ENCODE assay signal across 27 cellular contexts in genomic region chr20:50403565-50404418, GRCh38.
DNase-seq lines count a peak whose midpoint lies in the region; ATAC-seq and TF ChIP-seq lines count a peak whose summit lies in the region.
"Had no signal": no experiment of that assay in that cellular context is flagged by ENCODE, and none has a peak within 500 bp of the region (broad histone marks: within the 10 kb centered on the region; RNA-seq: fewer than 3 reads in every experiment).

No MANE protein-coding gene starts in this region.

- H3K27ac ChIP-seq in right cardiac atrium (ENCODE audit: low read length): peak overlapping the region; percentile 42
- H3K27ac ChIP-seq in heart right ventricle: peak overlapping the region in 3 of 10 donors; percentile 14 to 20 (median 20)
- peak overlapping the region; percentile 29 to 88 (median 38) for H3K27ac ChIP-seq in gastroesophageal sphincter
- H3K27ac ChIP-seq in sigmoid colon: peak overlapping the region; percentile 48 to 80 (median 52)
- H3K27ac ChIP-seq: HL-60, Peyer's patch, SK-N-MC had no signal

- H3K4me1 ChIP-seq in right cardiac atrium (ENCODE audit: control insufficient read depth, insufficient read depth, low read length) (peaks cover 26% of the 10 kb centered on the region), heart right ventricle (peaks cover 8 to 45% (median 33%) of the 10 kb centered on the region in 9 donors), gastroesophageal sphincter (peaks cover 4 to 62% (median 22%) of the 10 kb centered on the region in 3 donors), sigmoid colon (peaks cover 0 to 37% (median 34%) of the 10 kb centered on the region in 4 donors)

- H3K9me3 ChIP-seq in right cardiac atrium (ENCODE audit: control insufficient read depth, low read length) (no peaks in the 10 kb centered on the region), heart right ventricle (no peaks in the 10 kb centered on the region), gastroesophageal sphincter (no peaks in the 10 kb centered on the region), sigmoid colon (no peaks in the 10 kb centered on the region), T-helper 17 cell (ENCODE audit: control insufficient read depth, low read length, poor library complexity, severe bottlenecking) (no peaks in the 10 kb centered on the region)
- H3K9me3 ChIP-seq: Peyer's patch, spleen had no signal

- H3K27ac Mint-ChIP-seq in stimulated activated naive CD8-positive, alpha-beta T cell treated with anti-CD3 and anti-CD28 coated beads, Interleukin-15, amount 100 ng/mL, for 72 hours: no peak overlapping the region
- H3K27ac Mint-ChIP-seq in T-helper 17 cell: no peak overlapping the region
- H3K27ac Mint-ChIP-seq: activated B cell treated with CpG ODN at 0.5 μM for 24 hours; activated CD8-positive, alpha-beta T cell treated with anti-CD3 and anti-CD28 coated beads for 36 hours; activated naive CD4-positive, alpha-beta T cell treated with anti-CD3 and anti-CD28 coated beads for 36 hours; CD14-positive monocyte; mesothelial cell of epicardium; nephron; T-helper 2 cell treated with Interferon-gamma antibody and Interleukin-4, amounts not matched to agents 5 μg/mL and 100 μg/mL, for 36 hours had no signal

- TF ChIP-seq CTCF in heart right ventricle (IDR thresholded peaks at IDR 0.05): no peak
- peak in 1 of 4 experiments; percentile 14 for TF ChIP-seq CTCF in gastroesophageal sphincter (IDR thresholded peaks at IDR 0.05)
- no peak for TF ChIP-seq CTCF in sigmoid colon (IDR thresholded peaks at IDR 0.05)

- no peak for TF ChIP-seq EP300 in gastroesophageal sphincter (IDR thresholded peaks at IDR 0.05)
- no peak for TF ChIP-seq EP300 in sigmoid colon (IDR thresholded peaks at IDR 0.05)

- H3K4me3 Mint-ChIP-seq in stimulated activated naive CD8-positive, alpha-beta T cell treated with anti-CD3 and anti-CD28 coated beads, Interleukin-15, amount 100 ng/mL, for 72 hours: no peak overlapping the region
- no peak overlapping the region for H3K4me3 Mint-ChIP-seq in T-helper 17 cell
- H3K4me3 Mint-ChIP-seq: activated B cell treated with CpG ODN at 0.5 μM for 24 hours; activated CD8-positive, alpha-beta T cell treated with anti-CD3 and anti-CD28 coated beads for 36 hours; activated naive CD4-positive, alpha-beta T cell treated with anti-CD3 and anti-CD28 coated beads for 36 hours; central memory CD8-positive, alpha-beta T cell; IgD-negative memory B cell; mesothelial cell of epicardium; nephron; T-helper 2 cell treated with Interferon-gamma antibody and Interleukin-4, amounts not matched to agents 5 μg/mL and 100 μg/mL, for 36 hours had no signal

- DNase-seq in right cardiac atrium: peak in 1 of 3 donors; percentile 64
- DNase-seq in heart right ventricle: no peak
- DNase-seq in sigmoid colon: no peak
- DNase-seq in stimulated activated naive CD8-positive, alpha-beta T cell treated with anti-CD3 and anti-CD28 coated beads, Interleukin-15, amount 100 ng/mL, for 72 hours: no peak
- DNase-seq in T-helper 17 cell: no peak
- DNase-seq in putamen (ENCODE audit: low spot score): no peak
- DNase-seq in islet precursor cell: no peak
- DNase-seq: activated B cell treated with CpG ODN at 0.5 μM for 24 hours; activated CD8-positive, alpha-beta T cell treated with anti-CD3 and anti-CD28 coated beads for 36 hours; activated naive CD4-positive, alpha-beta T cell treated with anti-CD3 and anti-CD28 coated beads for 36 hours; DMS53; MV-4-11; NCI-H187; NCI-H345; Peyer's patch; posterior cingulate gyrus; spleen; stimulated activated CD4-positive, alpha-beta T cell treated with anti-CD3 and anti-CD28 coated beads, Interleukin-4, amount 100 ng/mL, for 24 hours had no signal

- no peaks in the 10 kb centered on the region for H3K27me3 ChIP-seq in right cardiac atrium (ENCODE audit: control insufficient read depth, insufficient read depth)
- no peaks in the 10 kb centered on the region for H3K27me3 ChIP-seq in heart right ventricle
- no peaks in the 10 kb centered on the region for H3K27me3 ChIP-seq in gastroesophageal sphincter
- H3K27me3 ChIP-seq in sigmoid colon: no peaks in the 10 kb centered on the region
- H3K27me3 ChIP-seq: Peyer's patch had no signal

- no peak for ATAC-seq in right cardiac atrium
- ATAC-seq in heart right ventricle: no peak
- ATAC-seq in gastroesophageal sphincter: no peak
- no peak for ATAC-seq in stimulated activated naive CD8-positive, alpha-beta T cell treated with anti-CD3 and anti-CD28 coated beads, Interleukin-15, amount 100 ng/mL, for 72 hours
- ATAC-seq in T-helper 17 cell: no peak
- ATAC-seq: activated CD8-positive, alpha-beta T cell treated with anti-CD3 and anti-CD28 coated beads for 36 hours had no signal

- H3K4me3 ChIP-seq in right cardiac atrium (ENCODE audit: low read length): no peak overlapping the region
- no peak overlapping the region for H3K4me3 ChIP-seq in heart right ventricle
- no peak overlapping the region for H3K4me3 ChIP-seq in gastroesophageal sphincter
- no peak overlapping the region for H3K4me3 ChIP-seq in sigmoid colon
- H3K4me3 ChIP-seq: Peyer's patch, SK-N-MC, spleen had no signal

- H3K4me1 Mint-ChIP-seq in stimulated activated naive CD8-positive, alpha-beta T cell treated with anti-CD3 and anti-CD28 coated beads, Interleukin-15, amount 100 ng/mL, for 72 hours: peaks cover 5% of the 10 kb centered on the region
- peaks cover 6% of the 10 kb centered on the region for H3K4me1 Mint-ChIP-seq in T-helper 17 cell
- H3K4me1 Mint-ChIP-seq: activated B cell treated with CpG ODN at 0.5 μM for 24 hours; central memory CD8-positive, alpha-beta T cell; IgD-negative memory B cell had no signal

- peaks cover 15% of the 10 kb centered on the region for H3K27me3 Mint-ChIP-seq in stimulated activated naive CD8-positive, alpha-beta T cell treated with anti-CD3 and anti-CD28 coated beads, Interleukin-15, amount 100 ng/mL, for 72 hours
- peaks cover 35% of the 10 kb centered on the region for H3K27me3 Mint-ChIP-seq in T-helper 17 cell
- H3K27me3 Mint-ChIP-seq: central memory CD8-positive, alpha-beta T cell had no signal

- H3K36me3 ChIP-seq in heart right ventricle (no peaks in the 10 kb centered on the region), gastroesophageal sphincter (no peaks in the 10 kb centered on the region), sigmoid colon (no peaks in the 10 kb centered on the region)
- H3K36me3 ChIP-seq: Peyer's patch, spleen had no signal

- peaks cover 3% of the 10 kb centered on the region for H3K36me3 Mint-ChIP-seq in T-helper 17 cell (ENCODE audit: low read depth)
- H3K36me3 Mint-ChIP-seq: IgD-negative memory B cell, mesothelial cell of epicardium had no signal

- intact Hi-C loops in right cardiac atrium (cut with DNase I): loop anchor here in 1 of 4 donors (10.0 kb wide), 1 partner anchor 51 kb away; no protein-coding TSS in a partner anchor
- intact Hi-C loops in heart right ventricle (cut with DNase I): loop anchor here in 5 of 10 donors (5.0 to 10.0 kb wide), 3 partner anchors 51 to 59 kb away; no protein-coding TSS in a partner anchor
- intact Hi-C loops in sigmoid colon (cut with DNase I): no loop called here

- H3K9me3 Mint-ChIP-seq in stimulated activated naive CD8-positive, alpha-beta T cell treated with anti-CD3 and anti-CD28 coated beads, Interleukin-15, amount 100 ng/mL, for 72 hours: no peaks in the 10 kb centered on the region
- H3K9me3 Mint-ChIP-seq: activated B cell treated with CpG ODN at 0.5 μM for 24 hours; activated CD8-positive, alpha-beta T cell treated with anti-CD3 and anti-CD28 coated beads for 36 hours; activated naive CD4-positive, alpha-beta T cell treated with anti-CD3 and anti-CD28 coated beads for 36 hours; central memory CD8-positive, alpha-beta T cell; mesothelial cell of epicardium; nephron; T-helper 2 cell treated with Interferon-gamma antibody and Interleukin-4, amounts not matched to agents 5 μg/mL and 100 μg/mL, for 36 hours had no signal

- TF ChIP-seq POLR2A in gastroesophageal sphincter (IDR thresholded peaks at IDR 0.05) (no peak), sigmoid colon (IDR thresholded peaks at IDR 0.05) (no peak)

- 53% methylated on average over 13 of the region's 13 CpGs for WGBS in right cardiac atrium
- WGBS in heart right ventricle, 2 donors: 55 to 70% methylated on average over 13 of the region's 13 CpGs
- WGBS in gastroesophageal sphincter (ENCODE audit: low coverage in 1 of 2), 2 donors: 64 to 90% methylated on average over 3 to 8 of the region's 13 CpGs
- WGBS in sigmoid colon, 2 donors: 79 to 84% methylated on average over 13 of the region's 13 CpGs
